Comparison of ENCODE assay signal across 20 cellular contexts in the genomic region with DNA sequence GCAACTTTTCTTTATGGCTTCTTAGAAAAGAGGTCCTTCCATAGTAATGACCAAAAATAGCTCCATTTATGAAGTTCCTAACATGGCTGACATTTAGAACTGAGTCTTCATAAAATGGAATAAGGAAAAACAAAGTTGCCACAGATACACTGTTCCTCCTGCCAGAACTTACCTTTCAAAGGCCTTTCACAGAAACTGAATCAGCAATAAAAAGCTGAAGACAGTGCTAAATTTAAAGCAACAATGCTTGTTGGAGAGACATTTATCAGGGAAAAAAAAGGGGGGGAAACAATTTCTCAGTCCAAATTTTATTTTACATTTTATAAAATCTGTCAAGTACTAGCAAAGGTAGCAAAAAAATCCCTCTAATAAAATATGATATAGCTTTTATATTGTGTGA. TPM values are rescaled to one million over a fixed set of nuclear protein-coding genes. Genes with fewer than 3 reads are reported as not detected.
A peak's percentile ranks its signal among the peaks of the same experiment; 100 is the strongest.
DNase-seq lines count a peak whose midpoint lies in the region; ATAC-seq, FAIRE-seq and TF ChIP-seq lines count a peak whose summit lies in the region.
"Had no signal": no experiment of that assay in that cellular context is flagged by ENCODE, and none has a peak within 500 bp of the region (broad histone marks: within the 10 kb centered on the region; RNA-seq: fewer than 3 reads in every experiment).

No MANE protein-coding gene starts in this region.

- no peaks in the 10 kb centered on the region for H3K9me3 Mint-ChIP-seq in CD4-positive, alpha-beta T cell
- H3K9me3 Mint-ChIP-seq in astrocyte (ENCODE audit: unreplicated experiment) (no peaks in the 10 kb centered on the region), mesothelial cell of epicardium (no peaks in the 10 kb centered on the region)
- H3K9me3 Mint-ChIP-seq: CD8-positive, alpha-beta T cell had no signal

- peaks cover 26 to 55% of the 10 kb centered on the region in 2 experiments for H3K79me1 ChIP-seq in IMR-90 (ENCODE audit: low read depth in 1 of 2, low read length in 2 of 2)

- no peak overlapping the region for H4K8ac ChIP-seq in IMR-90 (ENCODE audit: low read depth in 2 of 2, low read length in 2 of 2)

- H3F3A ChIP-seq in GM23248 (ENCODE audit: insufficient read depth), result peaks cover 16% of the 10 kb centered on the region; the same call in 1 of the 2 replicates

- in situ Hi-C loops in IMR-90 (cut with MboI; ENCODE audit: low sequenced_read_pairs) (no loop called here), GM23248 (cut with MboI) (no loop called here)

- 0 out of 2 replicates have a peak, but pooled peaks cover 2% of the 10 kb centered on the region for H3K9me1 ChIP-seq in IMR-90 (ENCODE audit: insufficient read depth, low read length)

- H3K4me1 ChIP-seq in IMR-90 (ENCODE audit: control insufficient read depth, insufficient read depth, low read length) (peaks cover 3% of the 10 kb centered on the region), astrocyte (ENCODE audit: insufficient read depth, low read length) (peaks cover 8% of the 10 kb centered on the region), GM23248 (ENCODE audit: insufficient read depth) (peaks cover 9% of the 10 kb centered on the region)

- no peak overlapping the region for H3K4me3 ChIP-seq in IMR-90 (ENCODE audit: insufficient read depth, low read depth, low read length)
- H3K4me3 ChIP-seq in astrocyte (ENCODE audit: insufficient read depth, low read depth, low read length), result no peak overlapping the region
- H3K4me3 ChIP-seq in GM23248, result no peak overlapping the region
- H3K4me3 ChIP-seq in dorsolateral prefrontal cortex, result no peak overlapping the region
- H3K4me3 ChIP-seq: GM12878 had no signal

- no peak overlapping the region for H3K14ac ChIP-seq in IMR-90 (replicated peaks; ENCODE audit: low read depth, low read length)

- no peak overlapping the region for H2BK20ac ChIP-seq in IMR-90 (ENCODE audit: low read depth, low read length)

- H2BK15ac ChIP-seq in IMR-90 (ENCODE audit: low read depth, low read length), result no peak overlapping the region

- H3K18ac ChIP-seq in IMR-90 (ENCODE audit: low read depth, low read length), result no peak overlapping the region

- H4K20me1 ChIP-seq in IMR-90 (ENCODE audit: insufficient read depth, low read length) (no peaks in the 10 kb centered on the region; the same call in 1 of the 2 replicates), astrocyte (ENCODE audit: insufficient read depth, low read length) (no peaks in the 10 kb centered on the region), GM23248 (ENCODE audit: insufficient read depth) (no peaks in the 10 kb centered on the region)

- no peak for TF ChIP-seq RAD21 in IMR-90 (IDR thresholded peaks at IDR 0.05; ENCODE audit: low read length)

- H3K4me1 Mint-ChIP-seq in CD4-positive, alpha-beta T cell (ENCODE audit: low read depth), result peaks cover 58% of the 10 kb centered on the region
- H3K4me1 Mint-ChIP-seq in astrocyte (ENCODE audit: low read depth, unreplicated experiment) (peaks cover 9% of the 10 kb centered on the region), mesothelial cell of epicardium (no peaks in the 10 kb centered on the region)

- H3K36me3 ChIP-seq in IMR-90 (ENCODE audit: control insufficient read depth, insufficient read depth, low read length) (peaks cover 26% of the 10 kb centered on the region), astrocyte (ENCODE audit: insufficient read depth, low read length) (peaks cover 13% of the 10 kb centered on the region), GM23248 (ENCODE audit: low read depth) (peaks cover 60% of the 10 kb centered on the region)

- TF ChIP-seq POLR2A in IMR-90 (IDR thresholded peaks at IDR 0.05; ENCODE audit: low read depth, low read length), result no peak

- DNase-seq in CD4-positive, alpha-beta T cell, result no peak
- no peak for DNase-seq in IMR-90
- DNase-seq in astrocyte (ENCODE audit: low read depth), result no peak
- DNase-seq in mesothelial cell of epicardium (ENCODE audit: low spot score in 2 of 2, unreplicated experiment in 2 of 2), result no peak
- DNase-seq in cerebellar nuclear complex (lab: John Stamatoyannopoulos, UW), result no peak
- DNase-seq in GM23248, result no peak
- no peak for DNase-seq in dorsolateral prefrontal cortex
- DNase-seq: Calu3; CD8-positive, alpha-beta T cell; DMS53; EL; Kasumi-1; MM.1S; NCI-H1105; NCI-H2081 treated with DMSO at 0.1 percent for 48 hours; NCI-H446 treated with DMSO at 0.1 percent for 48 hours; Right ventricle myocardium superior had no signal

- dilution Hi-C loops in IMR-90 (cut with HindIII; ENCODE audit: low sequenced_read_pairs, unreplicated experiment), result no loop called here

- H3K4me3 Mint-ChIP-seq in CD4-positive, alpha-beta T cell, result no peak overlapping the region
- H3K4me3 Mint-ChIP-seq in astrocyte (ENCODE audit: unreplicated experiment) (no peak overlapping the region), mesothelial cell of epicardium (no peak overlapping the region)
- H3K4me3 Mint-ChIP-seq: CD8-positive, alpha-beta T cell had no signal

- no peak overlapping the region for H3K27ac ChIP-seq in CD4-positive, alpha-beta T cell (ENCODE audit: low read depth, low read length)
- H3K27ac ChIP-seq in IMR-90 (ENCODE audit: insufficient read depth, low read length), result no peak overlapping the region
- no peak overlapping the region for H3K27ac ChIP-seq in astrocyte (ENCODE audit: low read depth, low read length)
- no peak overlapping the region for H3K27ac ChIP-seq in GM23248
- no peak overlapping the region for H3K27ac ChIP-seq in dorsolateral prefrontal cortex

- BruUV-seq in IMR-90 (replicated peaks; lab: Mats Ljungman, UMichigan), result no TSS peak

- no peak for TF ChIP-seq CTCF in CD4-positive, alpha-beta T cell (IDR thresholded peaks at IDR 0.05)
- TF ChIP-seq CTCF in IMR-90 (conservative IDR thresholded peaks at IDR 0.05; ENCODE audit: low read depth, low read length) (no peak), astrocyte (IDR thresholded peaks at IDR 0.05; ENCODE audit: insufficient read depth, low read depth, low read length) (no peak), mesothelial cell of epicardium (IDR thresholded peaks at IDR 0.05; ENCODE audit: unreplicated experiment) (no peak), dorsolateral prefrontal cortex (IDR thresholded peaks at IDR 0.05 in 54 of 56, conservative IDR thresholded peaks at IDR 0.05 in 2 of 56; ENCODE audit: low read depth in 1 of 56, partially characterized antibody in 56 of 56) (no peak)

- peak; percentile 20 for FAIRE-seq in astrocyte (lab: Jason Lieb, UNC)
- FAIRE-seq: A204.1, GM12878, RCC 7860 had no signal

- H4K5ac ChIP-seq in IMR-90 (ENCODE audit: low read depth, low read length), result no peak overlapping the region

- no peak overlapping the region for H3K23ac ChIP-seq in IMR-90 (ENCODE audit: low read depth, low read length)

- ATAC-seq in CD4-positive, alpha-beta T cell (ENCODE audit: poor library complexity), result no peak
- ATAC-seq in IMR-90 (ENCODE audit: low read depth), result no peak
- ATAC-seq: CD8-positive, alpha-beta T cell; GM12878 had no signal

- no peak overlapping the region for H3K4ac ChIP-seq in IMR-90 (ENCODE audit: low read depth, low read length)

- H3K27ac Mint-ChIP-seq in CD4-positive, alpha-beta T cell, result peak overlapping the region; percentile 28
- no peak overlapping the region for H3K27ac Mint-ChIP-seq in astrocyte (ENCODE audit: unreplicated experiment)
- H3K27ac Mint-ChIP-seq in mesothelial cell of epicardium, result peak overlapping the region; percentile 56
- H3K27ac Mint-ChIP-seq: CD8-positive, alpha-beta T cell had no signal

- H2AK9ac ChIP-seq in IMR-90 (replicated peaks; ENCODE audit: low read depth, low read length, poor library complexity), result no peak overlapping the region

- H3K79me2 ChIP-seq in astrocyte (ENCODE audit: insufficient read depth, low read length) (peaks cover 64% of the 10 kb centered on the region), GM23248 (ENCODE audit: insufficient read depth) (peaks cover 96% of the 10 kb centered on the region)

- no peak overlapping the region for H2BK5ac ChIP-seq in IMR-90 (ENCODE audit: low read depth, low read length, poor library complexity, severe bottlenecking)

- H3K36me3 Mint-ChIP-seq in CD4-positive, alpha-beta T cell (ENCODE audit: low read depth), result peaks cover 94% of the 10 kb centered on the region
- H3K36me3 Mint-ChIP-seq in astrocyte (ENCODE audit: low read depth, unreplicated experiment) (peaks cover 13% of the 10 kb centered on the region), mesothelial cell of epicardium (peaks cover 47% of the 10 kb centered on the region)

- H3K4me2 ChIP-seq in IMR-90 (ENCODE audit: low read depth, low read length) (no peak overlapping the region), astrocyte (ENCODE audit: low read length) (no peak overlapping the region), GM23248 (ENCODE audit: unreplicated experiment) (no peak overlapping the region)

- H3K9me3 ChIP-seq in CD4-positive, alpha-beta T cell (ENCODE audit: control insufficient read depth, low read length), result no peaks in the 10 kb centered on the region
- H3K9me3 ChIP-seq in IMR-90 (ENCODE audit: control insufficient read depth, insufficient read depth, low read length), result no peaks in the 10 kb centered on the region
- no peaks in the 10 kb centered on the region for H3K9me3 ChIP-seq in astrocyte (ENCODE audit: insufficient read depth, low read depth, low read length)
- H3K9me3 ChIP-seq in GM23248 (ENCODE audit: low read depth), result no peaks in the 10 kb centered on the region

- CTCF ChIA-PET in CD4-positive, alpha-beta T cell (lab: Charles Lee), result interaction anchor here (0.6 to 1.4 kb wide), 3 partner anchors 19 to 92 kb away, joined by 3 to 4 read pairs (median 3); a partner anchor contains a TSS
- CTCF ChIA-PET in IMR-90 (lab: Yijun Ruan, JAX), result interaction anchor here (0.6 to 0.7 kb wide), 2 partner anchors 34 to 275 kb away, joined by 3 to 4 read pairs; no protein-coding TSS in a partner anchor

- H3K56ac ChIP-seq in IMR-90 (ENCODE audit: extremely low read depth, insufficient read depth, low read length), result no peak overlapping the region

- H2AFZ ChIP-seq in IMR-90 (replicated peaks; ENCODE audit: low read length, poor library complexity) (no peak overlapping the region), astrocyte (ENCODE audit: low read depth, low read length) (no peak overlapping the region), GM23248 (no peak overlapping the region)

- no peak overlapping the region for H2BK120ac ChIP-seq in IMR-90 (ENCODE audit: low read depth, low read length)

- H4K91ac ChIP-seq in IMR-90 (ENCODE audit: insufficient read depth, low read depth, low read length), result no peak overlapping the region

- H3K9ac ChIP-seq in IMR-90 (ENCODE audit: low read depth, low read length) (no peak overlapping the region), astrocyte (ENCODE audit: low read length) (no peak overlapping the region), GM23248 (no peak overlapping the region)

- H3K27me3 Mint-ChIP-seq in CD4-positive, alpha-beta T cell, result no peaks in the 10 kb centered on the region
- no peaks in the 10 kb centered on the region for H3K27me3 Mint-ChIP-seq in astrocyte (ENCODE audit: low read depth, unreplicated experiment)
- no peaks in the 10 kb centered on the region for H3K27me3 Mint-ChIP-seq in mesothelial cell of epicardium (ENCODE audit: low read depth)

- H3K9me2 ChIP-seq in GM23248 (ENCODE audit: insufficient read depth), result no peaks in the 10 kb centered on the region

- no peak overlapping the region for H2AK5ac ChIP-seq in IMR-90 (ENCODE audit: low read depth, low read length)

- intact Hi-C loops in CD4-positive, alpha-beta T cell (cut with DNase I, micrococcal nuclease), result no loop called here
- intact Hi-C loops in IMR-90 (cut with micrococcal nuclease) (loop anchor here (10.0 kb wide), 1 partner anchor 392 kb away; no protein-coding TSS in a partner anchor), dorsolateral prefrontal cortex (cut with DNase I) (no loop called here)

- H3K27me3 ChIP-seq in CD4-positive, alpha-beta T cell (ENCODE audit: control insufficient read depth, insufficient read depth, low read length), result no peaks in the 10 kb centered on the region
- H3K27me3 ChIP-seq in IMR-90 (ENCODE audit: control insufficient read depth, insufficient read depth, low read length) (no peaks in the 10 kb centered on the region), astrocyte (ENCODE audit: insufficient read depth, low read length) (no peaks in the 10 kb centered on the region), GM23248 (replicated peaks; ENCODE audit: insufficient read depth) (no peaks in the 10 kb centered on the region), dorsolateral prefrontal cortex (no peaks in the 10 kb centered on the region)

- POLR2A ChIA-PET in CD4-positive, alpha-beta T cell (lab: Charles Lee), result no interaction called here
- POLR2A ChIA-PET in IMR-90 (lab: Charles Lee; ENCODE audit: unreplicated experiment), result interaction anchor here (0.6 kb wide), 1 partner anchor 23 kb away, joined by 3 read pairs; no protein-coding TSS in a partner anchor

RNA-seq across cellular contexts. Expression of a gene that starts 17.3 kb away (rescaled TPM):
- 10 to 100 TPM; 52.7 to 56.7 TPM for total RNA-seq in CD4-positive, alpha-beta T cell
- 33.5 and 82.8 TPM in 2 replicates for total RNA-seq in IMR-90 (2012; rRNA removed)
- polyA plus RNA-seq in IMR-90 (2012; rRNA removed), result 37.1 and 37.4 TPM in 2 replicates
- polyA plus RNA-seq in IMR-90 (2012; cell fraction: cytosol; rRNA removed), result 9.5 and 16.0 TPM in 2 replicates
- 5.2 and 18.1 TPM in 2 replicates for polyA plus RNA-seq in IMR-90 (2012; cell fraction: nucleus; rRNA removed; ENCODE audit: low replicate concordance)
- 35.2 and 39.9 TPM in 2 replicates for total RNA-seq in astrocyte
- total RNA-seq in mesothelial cell of epicardium, result 77.8 to 87.5 TPM (median 79.5 TPM) in 3 replicates
- total RNA-seq in GM23248 (2014; rRNA removed; shearing (Covaris generic)), result 90.3 and 101 TPM in 2 replicates
- polyA plus RNA-seq in GM23248 (2016; fragmentation: Nextera tagmentation; extraction: Ambion mirVana), result 108 and 116 TPM in 2 replicates
- 10 to 100 TPM; 37.6 to 70.7 (median 50.7) TPM for total RNA-seq in dorsolateral prefrontal cortex
